Comparison of ENCODE assay signal across 8 cellular contexts in the genomic region with DNA sequence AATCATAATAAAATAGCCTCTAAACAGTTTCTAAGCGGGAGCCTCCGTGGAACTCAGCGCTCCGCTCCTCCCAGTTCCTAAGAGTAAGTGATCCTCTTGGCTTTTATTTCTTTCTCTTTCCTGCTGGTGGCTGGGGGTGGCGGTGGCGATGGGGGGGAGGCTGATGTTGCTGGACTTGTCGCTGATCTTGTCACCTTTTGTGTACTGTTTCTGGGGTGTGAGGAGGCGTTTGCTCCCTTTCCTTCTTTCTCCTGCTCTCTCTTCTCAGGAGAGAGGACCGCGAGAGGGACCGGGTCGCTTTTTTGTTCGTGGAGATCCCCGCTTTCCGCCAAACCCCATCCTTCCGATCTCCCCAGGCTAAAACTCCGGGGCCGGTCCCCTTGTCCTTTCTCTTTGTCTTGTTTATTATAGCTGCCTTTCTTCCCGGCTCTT. TPM values are rescaled to one million over a fixed set of nuclear protein-coding genes. Genes with fewer than 3 reads are reported as not detected.
DNase-seq lines count a peak whose midpoint lies in the region; ATAC-seq, FAIRE-seq and TF ChIP-seq lines count a peak whose summit lies in the region.

No MANE protein-coding gene starts in this region.

- peak overlapping the region; percentile 67 to 75 for H3K4me3 ChIP-seq in SK-N-SH (ENCODE audit: low read depth in 2 of 2, low read length in 1 of 2)
- H3K4me3 ChIP-seq in fibroblast of the aortic adventitia (ENCODE audit: low read depth, low read length) = peak overlapping the region; percentile 72
- H3K4me3 ChIP-seq in pancreas = peak overlapping the region; percentile 46 to 67 (median 54)

- H3K9me3 Mint-ChIP-seq in T-helper 1 cell treated with Interleukin-12 subunit alpha and Interleukin-12 subunit beta and Interleukin-4 antibody, amounts not matched to agents 30 μg/mL and 1 μg/mL, for 36 hours = peaks cover 8% of the 10 kb centered on the region

- H3K27ac Mint-ChIP-seq in T-helper 1 cell treated with Interleukin-12 subunit alpha and Interleukin-12 subunit beta and Interleukin-4 antibody, amounts not matched to agents 30 μg/mL and 1 μg/mL, for 36 hours = peak overlapping the region; percentile 32

- H2AFZ ChIP-seq in SK-N-SH (ENCODE audit: low read depth) = peak overlapping the region; percentile 97

- TF ChIP-seq EP300 in SK-N-SH (IDR thresholded peaks at IDR 0.05; ENCODE audit: borderline replicate concordance in 1 of 2, low read depth in 1 of 2, low read length in 1 of 2) = no peak

- TF ChIP-seq CTCF in SK-N-SH (IDR thresholded peaks at IDR 0.05) (no peak), fibroblast of the aortic adventitia (IDR thresholded peaks at IDR 0.05; ENCODE audit: insufficient read depth, low read length) (no peak), pancreas (IDR thresholded peaks at IDR 0.05) (no peak)

- H3K27ac ChIP-seq in SK-N-SH (ENCODE audit: low read depth in 2 of 2, low read length in 1 of 2) (peak overlapping the region in 1 of 2 experiments; percentile 63; a peak in 2 of 4 replicates), pancreas (peak overlapping the region; percentile 83 to 94 (median 91))

- H3K4me3 Mint-ChIP-seq in T-helper 1 cell treated with Interleukin-12 subunit alpha and Interleukin-12 subunit beta and Interleukin-4 antibody, amounts not matched to agents 30 μg/mL and 1 μg/mL, for 36 hours = peak overlapping the region; percentile 92

- H3K9ac ChIP-seq in SK-N-SH = peak overlapping the region; percentile 45; the same call in 1 of the 2 replicates

- ATAC-seq in pancreas = peak; percentile 17 to 31 (median 24)
- ATAC-seq in GM19467 (IDR thresholded peaks at IDR 0.05; ENCODE audit: unreplicated experiment) = no peak

- H3K9me2 ChIP-seq in SK-N-SH = no peaks in the 10 kb centered on the region

- DNase-seq in T-helper 1 cell (no peak), SK-N-SH (peak; percentile 54), fibroblast of the aortic adventitia (ENCODE audit: low read depth) (no peak), pancreas (peak in 1 of 6 donors; percentile 33), epidermal melanocyte (ENCODE audit: insufficient read length, low spot score) (no peak), activated gamma-delta T cell (lab: John Stamatoyannopoulos, UW) (no peak)

- no peak for TF ChIP-seq RAD21 in SK-N-SH (IDR thresholded peaks at IDR 0.05; ENCODE audit: low read length)

- intact Hi-C loops in pancreas (cut with DNase I) = loop anchor here in 1 of 3 donors (10.0 kb wide), 1 partner anchor 404 kb away; no protein-coding TSS in a partner anchor

- no peaks in the 10 kb centered on the region for H3K36me3 ChIP-seq in SK-N-SH (replicated peaks in 1 of 2; ENCODE audit: control insufficient read depth in 1 of 2, insufficient read depth in 2 of 2, low read length in 1 of 2)
- H3K36me3 ChIP-seq in pancreas = no peaks in the 10 kb centered on the region

- peaks cover 19% of the 10 kb centered on the region for H3K27me3 ChIP-seq in SK-N-SH (ENCODE audit: insufficient read depth)
- H3K27me3 ChIP-seq in pancreas = no peaks in the 10 kb centered on the region

- no peaks in the 10 kb centered on the region for H3F3A ChIP-seq in SK-N-SH (replicated peaks; ENCODE audit: insufficient read depth)

- no peaks in the 10 kb centered on the region for H4K20me1 ChIP-seq in SK-N-SH (ENCODE audit: insufficient read depth)

- H3K27me3 Mint-ChIP-seq in T-helper 1 cell treated with Interleukin-12 subunit alpha and Interleukin-12 subunit beta and Interleukin-4 antibody, amounts not matched to agents 30 μg/mL and 1 μg/mL, for 36 hours (ENCODE audit: low read depth) = peaks cover 91% of the 10 kb centered on the region

- WGBS in SK-N-SH (ENCODE audit: low lambda C conversion rate) = under 1% methylated on average over 19 of the region's 19 CpGs
- 0 to 1% methylated on average over 19 of the region's 19 CpGs for WGBS in pancreas, 2 donors

- H3K4me1 Mint-ChIP-seq in T-helper 1 cell treated with Interleukin-12 subunit alpha and Interleukin-12 subunit beta and Interleukin-4 antibody, amounts not matched to agents 30 μg/mL and 1 μg/mL, for 36 hours (ENCODE audit: low read depth) = peaks cover 30% of the 10 kb centered on the region

- peak overlapping the region; percentile 96 for H3K4me2 ChIP-seq in SK-N-SH

- CTCF ChIA-PET in SK-N-SH (lab: Yijun Ruan, JAX) = interaction anchor here (1.2 to 2.0 kb wide), 3 partner anchors 18 to 134 kb away, joined by 3 to 12 read pairs (median 4); no protein-coding TSS in a partner anchor

- H3K9me3 ChIP-seq in SK-N-SH = no peaks in the 10 kb centered on the region
- no peaks in the 10 kb centered on the region for H3K9me3 ChIP-seq in pancreas

- POLR2A ChIA-PET in SK-N-SH (lab: Yijun Ruan, JAX) = interaction anchor here (0.6 to 1.8 kb wide), 5 partner anchors 15 to 169 kb away, joined by 3 to 21 read pairs (median 5); no protein-coding TSS in a partner anchor

- H3K79me2 ChIP-seq in SK-N-SH (ENCODE audit: insufficient read depth) = no peaks in the 10 kb centered on the region

- FAIRE-seq in pancreas (lab: Jason Lieb, UNC) = no peak

- peaks cover 14% of the 10 kb centered on the region for H3K36me3 Mint-ChIP-seq in T-helper 1 cell treated with Interleukin-12 subunit alpha and Interleukin-12 subunit beta and Interleukin-4 antibody, amounts not matched to agents 30 μg/mL and 1 μg/mL, for 36 hours (ENCODE audit: low read depth)

- H3K4me1 ChIP-seq in SK-N-SH (ENCODE audit: control insufficient read depth in 1 of 2, insufficient read depth in 2 of 2, low read depth in 1 of 2, low read length in 1 of 2) (peaks cover 0 to 9% of the 10 kb centered on the region in 2 experiments; a peak in 3 of 4 replicates), pancreas (peaks cover 0 to 9% (median 5%) of the 10 kb centered on the region in 3 donors)

TF ChIP-seq in SK-N-SH, 30 proteins besides CTCF, POLR2A, EP300 and RAD21:
- TF ChIP-seq, protein P1, sequence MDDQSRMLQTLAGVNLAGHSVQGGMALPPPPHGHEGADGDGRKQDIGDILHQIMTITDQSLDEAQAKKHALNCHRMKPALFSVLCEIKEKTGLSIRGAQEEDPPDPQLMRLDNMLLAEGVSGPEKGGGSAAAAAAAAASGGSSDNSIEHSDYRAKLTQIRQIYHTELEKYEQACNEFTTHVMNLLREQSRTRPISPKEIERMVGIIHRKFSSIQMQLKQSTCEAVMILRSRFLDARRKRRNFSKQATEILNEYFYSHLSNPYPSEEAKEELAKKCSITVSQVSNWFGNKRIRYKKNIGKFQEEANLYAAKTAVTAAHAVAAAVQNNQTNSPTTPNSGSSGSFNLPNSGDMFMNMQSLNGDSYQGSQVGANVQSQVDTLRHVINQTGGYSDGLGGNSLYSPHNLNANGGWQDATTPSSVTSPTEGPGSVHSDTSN (IDR thresholded peaks at IDR 0.05) = no peak
- TF ChIP-seq TCF12 (IDR thresholded peaks at IDR 0.05) = no peak
- TF ChIP-seq POLR2AphosphoS5 (IDR thresholded peaks at IDR 0.05; ENCODE audit: low read depth, low read length) = no peak
- TF ChIP-seq YY1 (IDR thresholded peaks at IDR 0.05; ENCODE audit: low read depth) = no peak

RNA-seq across cellular contexts. Expression of a gene that starts 0.9 kb away (rescaled TPM):
- polyA plus RNA-seq in SK-N-SH (2012; rRNA removed) = 0.25 and 0.45 TPM in 2 replicates
- polyA plus RNA-seq in SK-N-SH (2012; cell fraction: cytosol; rRNA removed) = 0.55 and 0.71 TPM in 2 replicates
- polyA plus RNA-seq in SK-N-SH (2012; cell fraction: nucleus; rRNA removed) = 0.45 and 0.51 TPM in 2 replicates
- total RNA-seq in fibroblast of the aortic adventitia (ENCODE audit: low replicate concordance) = 0.36 TPM in 1 of 2 replicates, not detected in the other
- 10 to 100 TPM; 32.8 to 66.4 (median 38.4) TPM for total RNA-seq in pancreas
- polyA plus RNA-seq in pancreas = 1 to 10 TPM; 8.4 to 8.9 TPM

Comparison
In these comparisons a context has a peak if more than half of its experiments do, and no peak if none do; other contexts are left out.
1. RNA of a gene that starts 0.9 kb away (total RNA-seq): 32.8 to 66.4 TPM in pancreas; 0.36 TPM in fibroblast of the aortic adventitia; every median in the first group is over 10 times any median in the second.
2. Peak in every context shown above with its lines, with median percentiles within 50 percentile points of each other: H3K4me3 ChIP-seq.